27 cellular contexts compared by ENCODE assay signal in genomic region chr5:104573979-104574709, GRCh38.
DNase-seq lines count a peak whose midpoint lies in the region; ATAC-seq and TF ChIP-seq lines count a peak whose summit lies in the region.
"Had no signal": no experiment of that assay in that cellular context is flagged by ENCODE, and none has a peak within 500 bp of the region (broad histone marks: within the 10 kb centered on the region; RNA-seq: fewer than 3 reads in every experiment).

No MANE protein-coding gene starts in this region.

- no peaks in the 10 kb centered on the region for H3F3A ChIP-seq in neural cell (ENCODE audit: insufficient read depth, low read length, poor library complexity, severe bottlenecking)

- TF ChIP-seq CTCF in C4-2B (conservative IDR thresholded peaks at IDR 0.05) = 0 out of 2 replicates have a peak, but pooled peaks have one; percentile 4
- TF ChIP-seq CTCF in neural cell (IDR thresholded peaks at IDR 0.05; ENCODE audit: poor library complexity, severe bottlenecking) = no peak

- no peak overlapping the region for H3K4me3 ChIP-seq in neural cell (ENCODE audit: low read length)
- H3K4me3 ChIP-seq: BLaER1 treated with 17β-estradiol and CSF1 and Interleukin-3, amounts not matched to agents 10 nM and 100 nM; prostate gland had no signal

- no peaks in the 10 kb centered on the region for H3K79me2 ChIP-seq in neural cell (replicated peaks; ENCODE audit: insufficient read depth, low read length)

- no peaks in the 10 kb centered on the region for H3K27me3 ChIP-seq in neural cell (ENCODE audit: insufficient read depth, low read depth, low read length)
- H3K27me3 ChIP-seq: BLaER1 treated with 17β-estradiol and CSF1 and Interleukin-3, amounts not matched to agents 10 nM and 100 nM had no signal

- TF ChIP-seq EP300 in neural cell (conservative IDR thresholded peaks at IDR 0.05; ENCODE audit: poor library complexity, severe bottlenecking) = no peak

- ATAC-seq in HG02610 (IDR thresholded peaks at IDR 0.05; ENCODE audit: unreplicated experiment) (no peak), GM21423 (IDR thresholded peaks at IDR 0.05; ENCODE audit: unreplicated experiment) (no peak)
- ATAC-seq: activated CD8-positive, alpha-beta T cell treated with anti-CD3 and anti-CD28 coated beads, Interleukin-2, amount 10 ng/mL, durations not matched to agents 7 days and 5 days; activated T-helper 17 cell treated with anti-CD3 and anti-CD28 coated beads, Interleukin-2, amount 50 U/mL, for 72 hours; left lobe of liver; Panc1 had no signal

- H2AFZ ChIP-seq in neural cell (ENCODE audit: low read depth, low read length) = no peak overlapping the region

- no peaks in the 10 kb centered on the region for H3K36me3 ChIP-seq in neural cell (ENCODE audit: insufficient read depth, low read length)
- H3K36me3 ChIP-seq: BLaER1 treated with 17β-estradiol and CSF1 and Interleukin-3, amounts not matched to agents 10 nM and 100 nM; prostate gland; WERI-Rb-1 had no signal

- H4K20me1 ChIP-seq in neural cell (ENCODE audit: insufficient read depth) = no peaks in the 10 kb centered on the region
- H4K20me1 ChIP-seq: BLaER1 treated with 17β-estradiol and CSF1 and Interleukin-3, amounts not matched to agents 10 nM and 100 nM had no signal

- no peak overlapping the region for H3K27ac ChIP-seq in C4-2B
- no peak overlapping the region for H3K27ac ChIP-seq in neural cell (ENCODE audit: low read length)
- H3K27ac ChIP-seq: BLaER1 treated with 17β-estradiol and CSF1 and Interleukin-3, amounts not matched to agents 10 nM and 100 nM; prostate gland; WERI-Rb-1 had no signal

- no peaks in the 10 kb centered on the region for H3K9me3 ChIP-seq in neural cell (ENCODE audit: low read length)
- H3K9me3 ChIP-seq: BLaER1 treated with 17β-estradiol and CSF1 and Interleukin-3, amounts not matched to agents 10 nM and 100 nM; Caco-2; prostate gland had no signal

- H3K9me2 ChIP-seq in neural cell (ENCODE audit: insufficient read depth, low read length) = no peaks in the 10 kb centered on the region

- TF ChIP-seq RAD21 in neural cell (conservative IDR thresholded peaks at IDR 0.05) = peak; percentile 16

- H3K4me2 ChIP-seq in neural cell (ENCODE audit: low read length) = no peak overlapping the region
- H3K4me2 ChIP-seq: BLaER1 treated with 17β-estradiol and CSF1 and Interleukin-3, amounts not matched to agents 10 nM and 100 nM had no signal

- DNase-seq in NCI-H1436 treated with DMSO at 0.1 percent for 48 hours (lab: John Stamatoyannopoulos, UW) = peak; percentile 83
- peak; percentile 1 for DNase-seq in cerebellum (ENCODE audit: low spot score)
- DNase-seq in dermis blood vessel endothelial cell = no peak
- DNase-seq: activated CD4-positive, alpha-beta T cell treated with anti-CD3 and anti-CD28 coated beads for 4 hours; activated CD8-positive, alpha-beta T cell treated with anti-CD3 and anti-CD28 coated beads, Interleukin-2, amount 10 ng/mL, durations not matched to agents 7 days and 5 days; amniotic stem cell; Caco-2; DMS79; GDM1; HCEC 1CT; immature natural killer cell; mesenchymal stem cell; NCI-H1694 treated with DMSO at 0.1 percent for 48 hours; SIG-M5; stimulated activated CD4-positive, alpha-beta T cell treated with anti-CD3 and anti-CD28 coated beads, Interleukin-4, amount 100 ng/mL, for 24 hours; T1000; trophoblast cell; WERI-Rb-1 had no signal

- no peak overlapping the region for H3K9ac ChIP-seq in neural cell (ENCODE audit: low read length)
- H3K9ac ChIP-seq: BLaER1 treated with 17β-estradiol and CSF1 and Interleukin-3, amounts not matched to agents 10 nM and 100 nM had no signal

TF ChIP-seq in neural cell, 6 proteins besides CTCF, POLR2A, EP300 and RAD21:
- TF ChIP-seq EZH2 (IDR thresholded peaks at IDR 0.05; ENCODE audit: borderline replicate concordance, insufficient read depth, low read length, poor library complexity, severe bottlenecking) = no peak
